In the genomic region with DNA sequence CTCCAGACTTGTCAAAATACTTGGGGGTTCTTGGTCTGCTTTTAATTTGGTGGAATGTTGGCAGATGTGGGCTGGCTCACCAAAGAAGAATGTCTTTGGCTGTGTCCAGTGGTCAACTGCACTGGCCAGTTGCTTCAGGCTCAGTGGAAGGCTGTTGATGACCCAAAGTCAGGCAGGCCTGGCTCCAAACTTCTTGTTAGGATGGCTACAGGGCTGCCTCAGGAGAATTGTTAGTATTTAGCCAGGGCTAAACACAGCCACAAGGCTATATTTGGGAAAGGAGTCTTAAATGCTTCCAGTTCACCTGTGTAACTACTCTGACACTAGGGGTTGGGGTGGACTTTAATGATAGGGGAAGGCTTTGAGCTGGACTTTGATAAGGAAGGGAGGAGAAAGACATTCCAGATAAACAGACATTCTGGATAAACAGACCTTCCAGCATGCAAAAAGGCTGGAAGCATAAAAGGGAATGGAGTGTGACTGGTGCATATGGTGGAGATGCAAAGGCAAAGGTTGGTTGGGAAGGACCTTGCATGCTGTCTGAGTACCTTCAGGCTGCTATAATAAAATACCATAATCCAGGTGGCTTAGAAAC, we compare ENCODE assay signal across 17 cellular contexts.
A peak's percentile ranks its signal among the peaks of the same experiment; 100 is the strongest.
DNase-seq lines count a peak whose midpoint lies in the region; ATAC-seq and TF ChIP-seq lines count a peak whose summit lies in the region.
"Had no signal": no experiment of that assay in that cellular context is flagged by ENCODE, and none has a peak within 500 bp of the region (broad histone marks: within the 10 kb centered on the region; RNA-seq: fewer than 3 reads in every experiment).

No MANE protein-coding gene starts in this region.

- no peak overlapping the region for H3K4me2 ChIP-seq in osteoblast (ENCODE audit: insufficient read depth, low read length)

- no peak for DNase-seq in CD8-positive, alpha-beta T cell
- DNase-seq in M059J (ENCODE audit: low read depth) (peak; percentile 65), foreskin fibroblast (peak; percentile 50 to 78), osteoblast (ENCODE audit: insufficient read length, low spot score, missing footprints) (peak; percentile 61), SHP77 (lab: John Stamatoyannopoulos, UW) (no peak)
- DNase-seq: activated CD4-positive, alpha-beta T cell treated with anti-CD3 and anti-CD28 coated beads, Interleukin-2, amount 10 ng/mL, durations not matched to agents 7 days and 5 days; activated T-cell treated with anti-CD3 and anti-CD28 coated beads, Interleukin-2, amount 50 U/mL, for 48 hours; anterior cingulate cortex; CD4-positive, alpha-beta memory T cell; NCI-H1436; NCI-H446 had no signal

- no peaks in the 10 kb centered on the region for H3K36me3 ChIP-seq in CD8-positive, alpha-beta T cell (ENCODE audit: insufficient read depth, low read length)
- no peaks in the 10 kb centered on the region for H3K36me3 ChIP-seq in osteoblast (ENCODE audit: insufficient read depth, low read length)

- no peak overlapping the region for H3K4me3 ChIP-seq in CD8-positive, alpha-beta T cell (ENCODE audit: low read depth, low read length)
- no peak overlapping the region for H3K4me3 ChIP-seq in foreskin fibroblast (ENCODE audit: low read depth in 1 of 2, low read length in 2 of 2)
- no peak overlapping the region for H3K4me3 ChIP-seq in osteoblast (ENCODE audit: insufficient read depth, low read length)
- H3K4me3 ChIP-seq: K562, SK-N-MC had no signal

- H3K27me3 Mint-ChIP-seq in CD8-positive, alpha-beta T cell (ENCODE audit: low read depth), result no peaks in the 10 kb centered on the region
- H3K27me3 Mint-ChIP-seq: activated CD4-positive, alpha-beta T cell treated with anti-CD3 and anti-CD28 coated beads, Interleukin-2, amount 10 ng/mL, durations not matched to agents 7 days and 5 days; CD4-positive, alpha-beta memory T cell had no signal

- no peak overlapping the region for H3K4me3 Mint-ChIP-seq in CD8-positive, alpha-beta T cell
- H3K4me3 Mint-ChIP-seq: activated CD4-positive, alpha-beta T cell treated with anti-CD3 and anti-CD28 coated beads, Interleukin-2, amount 10 ng/mL, durations not matched to agents 7 days and 5 days; mesothelial cell of epicardium had no signal

- intact Hi-C loops in CD8-positive, alpha-beta T cell (cut with DNase I, micrococcal nuclease), result loop anchor here in 1 of 2 experiments (5.0 kb wide), 1 partner anchor 62 kb away; no protein-coding TSS in a partner anchor

- no peaks in the 10 kb centered on the region for H3K9me3 ChIP-seq in CD8-positive, alpha-beta T cell (ENCODE audit: low read length)
- no peaks in the 10 kb centered on the region for H3K9me3 ChIP-seq in osteoblast (ENCODE audit: low read depth, low read length)

- no peaks in the 10 kb centered on the region for H3K79me2 ChIP-seq in osteoblast (ENCODE audit: insufficient read depth, low read length)

- H3K4me1 Mint-ChIP-seq in CD8-positive, alpha-beta T cell (ENCODE audit: low read depth), result peaks cover 46% of the 10 kb centered on the region

- H3K9me3 Mint-ChIP-seq in CD8-positive, alpha-beta T cell, result no peaks in the 10 kb centered on the region
- H3K9me3 Mint-ChIP-seq: activated CD4-positive, alpha-beta T cell treated with anti-CD3 and anti-CD28 coated beads, Interleukin-2, amount 10 ng/mL, durations not matched to agents 7 days and 5 days; mesothelial cell of epicardium had no signal

- no peak for TF ChIP-seq CTCF in CD8-positive, alpha-beta T cell (IDR thresholded peaks at IDR 0.05)
- no peak for TF ChIP-seq CTCF in foreskin fibroblast (IDR thresholded peaks at IDR 0.05; ENCODE audit: low read depth, low read length)
- no peak for TF ChIP-seq CTCF in osteoblast (IDR thresholded peaks at IDR 0.05; ENCODE audit: extremely low read depth, low read depth, low read length)

- H3K27me3 ChIP-seq in CD8-positive, alpha-beta T cell (ENCODE audit: insufficient read depth, low read length), result no peaks in the 10 kb centered on the region
- H3K27me3 ChIP-seq in osteoblast (ENCODE audit: insufficient read depth, low read length), result no peaks in the 10 kb centered on the region

- peak overlapping the region; percentile 28 for H3K27ac Mint-ChIP-seq in CD8-positive, alpha-beta T cell
- H3K27ac Mint-ChIP-seq: activated CD4-positive, alpha-beta T cell treated with anti-CD3 and anti-CD28 coated beads, Interleukin-2, amount 10 ng/mL, durations not matched to agents 7 days and 5 days; mesothelial cell of epicardium had no signal

- H3K36me3 Mint-ChIP-seq in CD8-positive, alpha-beta T cell, result peaks cover 3% of the 10 kb centered on the region
- H3K36me3 Mint-ChIP-seq: CD4-positive, alpha-beta memory T cell had no signal

- no peak for ATAC-seq in CD8-positive, alpha-beta T cell
- ATAC-seq in HG03469 (IDR thresholded peaks at IDR 0.05; ENCODE audit: unreplicated experiment), result no peak
- no peak for ATAC-seq in HG03432 (IDR thresholded peaks at IDR 0.05; ENCODE audit: unreplicated experiment)
- no peak for ATAC-seq in GM18909 (IDR thresholded peaks at IDR 0.05; ENCODE audit: poor library complexity, unreplicated experiment)
- ATAC-seq: K562 had no signal

- H4K20me1 ChIP-seq in osteoblast (ENCODE audit: insufficient read depth, low read length), result no peaks in the 10 kb centered on the region

- H3K27ac ChIP-seq in CD8-positive, alpha-beta T cell (ENCODE audit: low read depth, low read length), result no peak overlapping the region
- H3K27ac ChIP-seq in osteoblast (ENCODE audit: low read depth, low read length), result no peak overlapping the region
- H3K27ac ChIP-seq: SK-N-MC had no signal

- POLR2A ChIA-PET in CD8-positive, alpha-beta T cell (lab: Charles Lee), result no interaction called here

- CTCF ChIA-PET in CD8-positive, alpha-beta T cell (lab: Charles Lee), result no interaction called here

- no peak overlapping the region for H2AFZ ChIP-seq in osteoblast (ENCODE audit: low read length)

- H3K4me1 ChIP-seq in CD8-positive, alpha-beta T cell (ENCODE audit: insufficient read depth, low read length), result peaks cover 19% of the 10 kb centered on the region
- H3K4me1 ChIP-seq in osteoblast (ENCODE audit: insufficient read depth, low read length), result peaks cover 6% of the 10 kb centered on the region

Comparison
In these comparisons a context has a peak if more than half of its experiments do, and no peak if none do; other contexts are left out.
1. DNase-seq: peak in M059J (single experiment), foreskin fibroblast (2 of 2) and osteoblast (single experiment); none in CD8-positive, alpha-beta T cell (0 of 7) and SHP77 (0 of 2).